Comparison of ENCODE assay signal across 16 cellular contexts in genomic region chr1:30286241-30286983, GRCh38.
DNase-seq lines count a peak whose midpoint lies in the region; ATAC-seq and TF ChIP-seq lines count a peak whose summit lies in the region.
"Had no signal": no experiment of that assay in that cellular context is flagged by ENCODE, and none has a peak within 500 bp of the region (broad histone marks: within the 10 kb centered on the region; RNA-seq: fewer than 3 reads in every experiment).

No MANE protein-coding gene starts in this region.

- peaks cover 8% of the 10 kb centered on the region for H3K4me1 Mint-ChIP-seq in type B pancreatic cell (ENCODE audit: unreplicated experiment)
- peaks cover 2 to 15% (median 12%) of the 10 kb centered on the region in 4 donors for H3K4me1 Mint-ChIP-seq in naive thymus-derived CD8-positive, alpha-beta T cell

- no peaks in the 10 kb centered on the region for H3K9me3 Mint-ChIP-seq in type B pancreatic cell
- peaks cover 0 to 3% (median 0%) of the 10 kb centered on the region in 9 donors for H3K9me3 Mint-ChIP-seq in naive thymus-derived CD8-positive, alpha-beta T cell

- H3K4me1 ChIP-seq in colonic mucosa, result no peaks in the 10 kb centered on the region
- H3K4me1 ChIP-seq: right lobe of liver had no signal

- H3K27me3 ChIP-seq in colonic mucosa, result no peaks in the 10 kb centered on the region
- H3K27me3 ChIP-seq: right lobe of liver, SJCRH30 had no signal

- H3K36me3 Mint-ChIP-seq in type B pancreatic cell, result no peaks in the 10 kb centered on the region
- no peaks in the 10 kb centered on the region for H3K36me3 Mint-ChIP-seq in naive thymus-derived CD8-positive, alpha-beta T cell

- H3K9ac ChIP-seq in colonic mucosa (ENCODE audit: low read depth in 2 of 2, low read length in 2 of 2), result no peak overlapping the region

- H3K27ac Mint-ChIP-seq in type B pancreatic cell, result no peak overlapping the region
- H3K27ac Mint-ChIP-seq in naive thymus-derived CD8-positive, alpha-beta T cell, result no peak overlapping the region

- POLR2A ChIA-PET in naive thymus-derived CD8-positive, alpha-beta T cell (lab: Charles Lee), result no interaction called here

- no peaks in the 10 kb centered on the region for H3K9me3 ChIP-seq in colonic mucosa
- H3K9me3 ChIP-seq: right lobe of liver, SJCRH30 had no signal

- peak; percentile 50 for DNase-seq in activated effector memory CD4-positive, alpha-beta T cell treated with anti-CD3 and anti-CD28 coated beads, Interleukin-2, amount 50 U/mL, for 16 hours
- no peak for DNase-seq in activated effector memory CD4-positive, alpha-beta T cell treated with Interleukin-2 at 50 U/mL for 16 hours
- DNase-seq in NCI-H2029 (lab: John Stamatoyannopoulos, UW) (peak; percentile 46), colonic mucosa (peak; percentile 12), type B pancreatic cell (ENCODE audit: extremely low spot score, unreplicated experiment) (peak; percentile 64), RKO (ENCODE audit: low spot score) (no peak)
- no peak for DNase-seq in stimulated activated CD4-positive, alpha-beta T cell treated with anti-CD3 and anti-CD28 coated beads, Interleukin-15, amount 100 ng/mL, for 24 hours
- DNase-seq in naive thymus-derived CD8-positive, alpha-beta T cell, result no peak
- DNase-seq: activated CD4-positive, CD25-positive, alpha-beta regulatory T cell treated with anti-CD3 and anti-CD28 coated beads, Interleukin-2, amount 50 U/mL, for 72 hours; aorta; CD8-positive, alpha-beta memory T cell; left colon; NCI-H2227 treated with DMSO at 0.1 percent for 48 hours; right lobe of liver; T-helper 9 cell had no signal

- no peak for TF ChIP-seq CTCF in colonic mucosa (IDR thresholded peaks at IDR 0.05)
- TF ChIP-seq CTCF in type B pancreatic cell (conservative IDR thresholded peaks at IDR 0.05), result no peak

- no peaks in the 10 kb centered on the region for H3K27me3 Mint-ChIP-seq in type B pancreatic cell
- H3K27me3 Mint-ChIP-seq in naive thymus-derived CD8-positive, alpha-beta T cell, result peaks cover 13 to 49% (median 17%) of the 10 kb centered on the region in 5 donors

- H3K27ac ChIP-seq in colonic mucosa, result no peak overlapping the region
- H3K27ac ChIP-seq: right lobe of liver, SJCRH30 had no signal

- no peak overlapping the region for H3K4me3 ChIP-seq in colonic mucosa
- H3K4me3 ChIP-seq: right lobe of liver, SJCRH30 had no signal

- no peak for ATAC-seq in naive thymus-derived CD8-positive, alpha-beta T cell
- ATAC-seq: left colon had no signal

- intact Hi-C loops in colonic mucosa (cut with DNase I), result no loop called here

- H3K36me3 ChIP-seq in colonic mucosa, result no peaks in the 10 kb centered on the region
- H3K36me3 ChIP-seq: right lobe of liver, SJCRH30 had no signal

- no peak overlapping the region for H3K4me3 Mint-ChIP-seq in type B pancreatic cell
- no peak overlapping the region for H3K4me3 Mint-ChIP-seq in naive thymus-derived CD8-positive, alpha-beta T cell
- H3K4me3 Mint-ChIP-seq: CD8-positive, alpha-beta memory T cell had no signal

Comparison
In these comparisons a context has a peak if more than half of its experiments do, and no peak if none do; other contexts are left out.
1. DNase-seq: peak in activated effector memory CD4-positive, alpha-beta T cell treated with anti-CD3 and anti-CD28 coated beads, Interleukin-2, amount 50 U/mL, for 16 hours (single experiment), NCI-H2029 (single experiment), colonic mucosa (single experiment) and type B pancreatic cell (single experiment); none in activated effector memory CD4-positive, alpha-beta T cell treated with Interleukin-2 at 50 U/mL for 16 hours (single experiment), stimulated activated CD4-positive, alpha-beta T cell treated with anti-CD3 and anti-CD28 coated beads, Interleukin-15, amount 100 ng/mL, for 24 hours (single experiment), naive thymus-derived CD8-positive, alpha-beta T cell (0 of 10) and RKO (single experiment).